In the genomic region with DNA sequence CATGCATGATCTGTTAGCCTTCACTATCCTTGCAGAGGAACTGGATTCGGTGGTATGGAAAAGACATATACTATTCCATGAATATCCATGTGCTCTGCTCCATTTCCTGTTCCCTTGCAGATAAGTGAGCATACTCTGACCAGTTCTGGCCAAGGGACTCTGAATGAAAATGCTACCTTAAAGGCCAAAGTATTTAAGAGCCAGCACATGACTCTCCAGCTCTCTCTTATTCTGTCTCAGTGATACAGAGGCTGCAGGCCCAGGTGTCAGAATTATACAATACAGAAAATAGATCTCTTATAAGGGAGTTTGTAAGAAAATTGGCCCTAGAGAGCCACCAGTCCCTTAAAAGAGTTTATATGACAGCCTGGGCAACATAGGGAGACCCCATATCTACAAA, we compare ENCODE assay signal across 22 cellular contexts.
DNase-seq lines count a peak whose midpoint lies in the region; ATAC-seq and TF ChIP-seq lines count a peak whose summit lies in the region.
"Had no signal": no experiment of that assay in that cellular context is flagged by ENCODE, and none has a peak within 500 bp of the region (broad histone marks: within the 10 kb centered on the region; RNA-seq: fewer than 3 reads in every experiment).

No MANE protein-coding gene starts in this region.

- ATAC-seq in heart left ventricle, result peak in 3 of 4 donors; percentile 35 to 62 (median 49)
- ATAC-seq: GM12878, HCT116 had no signal

- H2BK5ac ChIP-seq in mesendoderm (ENCODE audit: low read length), result no peak overlapping the region

- H3K27me3 ChIP-seq in heart left ventricle (no peaks in the 10 kb centered on the region), mesendoderm (ENCODE audit: insufficient read depth, low read length, poor library complexity) (no peaks in the 10 kb centered on the region), smooth muscle cell (ENCODE audit: low read depth) (no peaks in the 10 kb centered on the region)
- H3K27me3 ChIP-seq: BLaER1 treated with 17β-estradiol and CSF1 and Interleukin-3, amounts not matched to agents 10 nM and 100 nM had no signal

- TF ChIP-seq CTCF in heart left ventricle (IDR thresholded peaks at IDR 0.05) (no peak), smooth muscle cell (IDR thresholded peaks at IDR 0.05; ENCODE audit: borderline replicate concordance, insufficient read depth, poor library complexity, severe bottlenecking) (no peak)

- H3K9ac ChIP-seq in mesendoderm (ENCODE audit: low read length) (no peak overlapping the region), smooth muscle cell (ENCODE audit: low read depth) (no peak overlapping the region)
- H3K9ac ChIP-seq: BLaER1 treated with 17β-estradiol and CSF1 and Interleukin-3, amounts not matched to agents 10 nM and 100 nM; GM23248 had no signal

- H3K18ac ChIP-seq in mesendoderm (ENCODE audit: low read length), result peak overlapping the region; percentile 1

- H3K4me3 ChIP-seq in heart left ventricle (no peak overlapping the region), mesendoderm (ENCODE audit: low read length) (no peak overlapping the region), smooth muscle cell (no peak overlapping the region)
- H3K4me3 ChIP-seq: BLaER1 treated with 17β-estradiol and CSF1 and Interleukin-3, amounts not matched to agents 10 nM and 100 nM; GM12878; GM23248 had no signal

- no peak for TF ChIP-seq POLR2A in heart left ventricle (IDR thresholded peaks at IDR 0.05)

- no peaks in the 10 kb centered on the region for H3K36me3 ChIP-seq in heart left ventricle
- H3K36me3 ChIP-seq in mesendoderm (ENCODE audit: control insufficient read depth, insufficient read depth, low read length), result no peaks in the 10 kb centered on the region
- no peaks in the 10 kb centered on the region for H3K36me3 ChIP-seq in smooth muscle cell (ENCODE audit: low read depth)
- H3K36me3 ChIP-seq: BLaER1 treated with 17β-estradiol and CSF1 and Interleukin-3, amounts not matched to agents 10 nM and 100 nM had no signal

- H3K27ac ChIP-seq in heart left ventricle, result peak overlapping the region in 2 of 12 donors; percentile 6 to 24
- H3K27ac ChIP-seq in mesendoderm (ENCODE audit: low read depth, low read length), result no peak overlapping the region
- no peak overlapping the region for H3K27ac ChIP-seq in smooth muscle cell (ENCODE audit: low read depth)
- H3K27ac ChIP-seq: 22Rv1; BLaER1 treated with 17β-estradiol and CSF1 and Interleukin-3, amounts not matched to agents 10 nM and 100 nM; GM23248 had no signal

- H2AFZ ChIP-seq in smooth muscle cell (ENCODE audit: low read depth), result peak overlapping the region; percentile 19
- H2AFZ ChIP-seq: GM23248 had no signal

- H4K20me1 ChIP-seq in smooth muscle cell (ENCODE audit: low read depth), result no peaks in the 10 kb centered on the region
- H4K20me1 ChIP-seq: BLaER1 treated with 17β-estradiol and CSF1 and Interleukin-3, amounts not matched to agents 10 nM and 100 nM had no signal

- no peaks in the 10 kb centered on the region for H3F3A ChIP-seq in smooth muscle cell (ENCODE audit: low read depth)

- no peaks in the 10 kb centered on the region for H3K79me1 ChIP-seq in mesendoderm (ENCODE audit: low read length)

- H4K5ac ChIP-seq in mesendoderm (ENCODE audit: low read length), result no peak overlapping the region

- no peak overlapping the region for H2BK15ac ChIP-seq in mesendoderm (replicated peaks; ENCODE audit: low read depth)

- H3K79me2 ChIP-seq in mesendoderm (ENCODE audit: control insufficient read depth, insufficient read depth, low read length) (no peaks in the 10 kb centered on the region), smooth muscle cell (ENCODE audit: low read depth) (no peaks in the 10 kb centered on the region)

- H3K23ac ChIP-seq in mesendoderm (ENCODE audit: low read length), result no peak overlapping the region

- H3K4me2 ChIP-seq in mesendoderm (ENCODE audit: low read length), result no peak overlapping the region
- no peak overlapping the region for H3K4me2 ChIP-seq in smooth muscle cell
- H3K4me2 ChIP-seq: BLaER1 treated with 17β-estradiol and CSF1 and Interleukin-3, amounts not matched to agents 10 nM and 100 nM had no signal

- no peaks in the 10 kb centered on the region for H3K27me3 Mint-ChIP-seq in activated naive CD4-positive, alpha-beta T cell treated with anti-CD3 and anti-CD28 coated beads, Interleukin-2, amount 50 U/mL, for 24 hours
- H3K27me3 Mint-ChIP-seq in activated CD4-positive, alpha-beta memory T cell treated with anti-CD3 and anti-CD28 coated beads, Interleukin-2, amount 10 ng/mL, durations not matched to agents 7 days and 5 days, result no peaks in the 10 kb centered on the region
- H3K27me3 Mint-ChIP-seq: B cell; CD4-positive, alpha-beta T cell had no signal

- intact Hi-C loops in heart left ventricle (cut with DNase I), result no loop called here
- intact Hi-C loops in cardiac septum (cut with DNase I), result no loop called here

- H3K27ac Mint-ChIP-seq in activated naive CD4-positive, alpha-beta T cell treated with anti-CD3 and anti-CD28 coated beads, Interleukin-2, amount 50 U/mL, for 24 hours, result peak overlapping the region; percentile 3
- H3K27ac Mint-ChIP-seq in activated CD4-positive, alpha-beta memory T cell treated with anti-CD3 and anti-CD28 coated beads, Interleukin-2, amount 10 ng/mL, durations not matched to agents 7 days and 5 days, result no peak overlapping the region
- H3K27ac Mint-ChIP-seq: B cell; CD14-positive monocyte; CD4-positive, alpha-beta T cell; CD8-positive, alpha-beta memory T cell; H9 had no signal

- H3K4me1 ChIP-seq in heart left ventricle (peaks cover 0 to 28% (median 6%) of the 10 kb centered on the region in 12 donors), mesendoderm (ENCODE audit: control insufficient read depth, low read depth, low read length) (peaks cover 2% of the 10 kb centered on the region), smooth muscle cell (ENCODE audit: low read depth) (peaks cover 5% of the 10 kb centered on the region)
- H3K4me1 ChIP-seq: BLaER1 treated with 17β-estradiol and CSF1 and Interleukin-3, amounts not matched to agents 10 nM and 100 nM had no signal

- peaks cover 0 to 5% (median 0%) of the 10 kb centered on the region in 12 donors for H3K9me3 ChIP-seq in heart left ventricle
- no peaks in the 10 kb centered on the region for H3K9me3 ChIP-seq in smooth muscle cell (replicated peaks; ENCODE audit: low read depth)

- CTCF ChIA-PET in activated CD4-positive, alpha-beta memory T cell treated with anti-CD3 and anti-CD28 coated beads, Interleukin-2, amount 10 ng/mL, durations not matched to agents 7 days and 5 days (lab: Charles Lee), result no interaction called here

- H2AK5ac ChIP-seq in mesendoderm (ENCODE audit: low read length), result no peak overlapping the region

- H3K4me1 Mint-ChIP-seq in activated naive CD4-positive, alpha-beta T cell treated with anti-CD3 and anti-CD28 coated beads, Interleukin-2, amount 50 U/mL, for 24 hours, result peaks cover 77% of the 10 kb centered on the region
- no peaks in the 10 kb centered on the region for H3K4me1 Mint-ChIP-seq in activated CD4-positive, alpha-beta memory T cell treated with anti-CD3 and anti-CD28 coated beads, Interleukin-2, amount 10 ng/mL, durations not matched to agents 7 days and 5 days
- H3K4me1 Mint-ChIP-seq: B cell; CD14-positive monocyte; CD8-positive, alpha-beta memory T cell had no signal

- H4K8ac ChIP-seq in mesendoderm (ENCODE audit: low read depth, low read length), result no peak overlapping the region

- no peak overlapping the region for H3K56ac ChIP-seq in mesendoderm (ENCODE audit: low read length)

- no peak overlapping the region for H3K4me3 Mint-ChIP-seq in activated naive CD4-positive, alpha-beta T cell treated with anti-CD3 and anti-CD28 coated beads, Interleukin-2, amount 50 U/mL, for 24 hours
- H3K4me3 Mint-ChIP-seq in activated CD4-positive, alpha-beta memory T cell treated with anti-CD3 and anti-CD28 coated beads, Interleukin-2, amount 10 ng/mL, durations not matched to agents 7 days and 5 days, result no peak overlapping the region
- H3K4me3 Mint-ChIP-seq: B cell; CD14-positive monocyte; CD4-positive, alpha-beta T cell; CD8-positive, alpha-beta memory T cell; H9 had no signal

- H3K36me3 Mint-ChIP-seq in activated naive CD4-positive, alpha-beta T cell treated with anti-CD3 and anti-CD28 coated beads, Interleukin-2, amount 50 U/mL, for 24 hours, result peaks cover 14% of the 10 kb centered on the region
- H3K36me3 Mint-ChIP-seq in activated CD4-positive, alpha-beta memory T cell treated with anti-CD3 and anti-CD28 coated beads, Interleukin-2, amount 10 ng/mL, durations not matched to agents 7 days and 5 days (ENCODE audit: low read depth), result no peaks in the 10 kb centered on the region
- H3K36me3 Mint-ChIP-seq: CD14-positive monocyte had no signal

- no peak for DNase-seq in activated naive CD4-positive, alpha-beta T cell treated with anti-CD3 and anti-CD28 coated beads, Interleukin-2, amount 50 U/mL, for 16 hours
- DNase-seq in heart left ventricle (no peak), cardiac septum (ENCODE audit: low spot score) (no peak), mesendoderm (no peak), smooth muscle cell (lab: John Stamatoyannopoulos, UW; ENCODE audit: unreplicated experiment) (no peak), NOMO-1 treated with dmso at 0.1 percent for 144 hours (lab: John Stamatoyannopoulos, UW; ENCODE audit: unreplicated experiment) (no peak)
- no peak for DNase-seq in activated CD4-positive, alpha-beta memory T cell treated with anti-CD3 and anti-CD28 coated beads, Interleukin-2, amount 10 ng/mL, durations not matched to agents 7 days and 5 days
- DNase-seq: CD4-positive, alpha-beta T cell; CD8-positive, alpha-beta memory T cell; DMS 273 treated with DMSO at 0.1 percent for 48 hours; DMS79; EL; GDM1; GM23248; H9 had no signal

- H3K4ac ChIP-seq in mesendoderm (ENCODE audit: low read depth, low read length), result no peak overlapping the region

- 15 to 40% (median 23%) methylated on average over 1 of the region's 1 CpG for WGBS in heart left ventricle, 4 donors
- WGBS in mesendoderm (ENCODE audit: extremely low coverage, insufficient coverage, low lambda C conversion rate), result no CpG with 5 or more reads among the region's 1 CpG
- 67% methylated on average over 1 of the region's 1 CpG for WGBS in smooth muscle cell (ENCODE audit: low lambda C conversion rate)

- H2BK120ac ChIP-seq in mesendoderm (ENCODE audit: low read depth, low read length), result no peak overlapping the region

- POLR2A ChIA-PET in activated CD4-positive, alpha-beta memory T cell treated with anti-CD3 and anti-CD28 coated beads, Interleukin-2, amount 10 ng/mL, durations not matched to agents 7 days and 5 days (lab: Charles Lee), result no interaction called here

- H3K9me3 Mint-ChIP-seq in activated naive CD4-positive, alpha-beta T cell treated with anti-CD3 and anti-CD28 coated beads, Interleukin-2, amount 50 U/mL, for 24 hours, result no peaks in the 10 kb centered on the region
- no peaks in the 10 kb centered on the region for H3K9me3 Mint-ChIP-seq in activated CD4-positive, alpha-beta memory T cell treated with anti-CD3 and anti-CD28 coated beads, Interleukin-2, amount 10 ng/mL, durations not matched to agents 7 days and 5 days
- H3K9me3 Mint-ChIP-seq: CD8-positive, alpha-beta memory T cell; H9 had no signal
